In genomic region chr9:126376311-126376902, GRCh38 we compare ENCODE assay signal across 1 cellular context.
TF ChIP-seq lines count a peak whose summit lies in the region.

No MANE protein-coding gene starts in this region.

TF ChIP-seq in HepG2, 621 proteins besides CTCF, POLR2A, EP300 and RAD21 (continued from another document and continues in another):
- TF ChIP-seq, protein P1, sequence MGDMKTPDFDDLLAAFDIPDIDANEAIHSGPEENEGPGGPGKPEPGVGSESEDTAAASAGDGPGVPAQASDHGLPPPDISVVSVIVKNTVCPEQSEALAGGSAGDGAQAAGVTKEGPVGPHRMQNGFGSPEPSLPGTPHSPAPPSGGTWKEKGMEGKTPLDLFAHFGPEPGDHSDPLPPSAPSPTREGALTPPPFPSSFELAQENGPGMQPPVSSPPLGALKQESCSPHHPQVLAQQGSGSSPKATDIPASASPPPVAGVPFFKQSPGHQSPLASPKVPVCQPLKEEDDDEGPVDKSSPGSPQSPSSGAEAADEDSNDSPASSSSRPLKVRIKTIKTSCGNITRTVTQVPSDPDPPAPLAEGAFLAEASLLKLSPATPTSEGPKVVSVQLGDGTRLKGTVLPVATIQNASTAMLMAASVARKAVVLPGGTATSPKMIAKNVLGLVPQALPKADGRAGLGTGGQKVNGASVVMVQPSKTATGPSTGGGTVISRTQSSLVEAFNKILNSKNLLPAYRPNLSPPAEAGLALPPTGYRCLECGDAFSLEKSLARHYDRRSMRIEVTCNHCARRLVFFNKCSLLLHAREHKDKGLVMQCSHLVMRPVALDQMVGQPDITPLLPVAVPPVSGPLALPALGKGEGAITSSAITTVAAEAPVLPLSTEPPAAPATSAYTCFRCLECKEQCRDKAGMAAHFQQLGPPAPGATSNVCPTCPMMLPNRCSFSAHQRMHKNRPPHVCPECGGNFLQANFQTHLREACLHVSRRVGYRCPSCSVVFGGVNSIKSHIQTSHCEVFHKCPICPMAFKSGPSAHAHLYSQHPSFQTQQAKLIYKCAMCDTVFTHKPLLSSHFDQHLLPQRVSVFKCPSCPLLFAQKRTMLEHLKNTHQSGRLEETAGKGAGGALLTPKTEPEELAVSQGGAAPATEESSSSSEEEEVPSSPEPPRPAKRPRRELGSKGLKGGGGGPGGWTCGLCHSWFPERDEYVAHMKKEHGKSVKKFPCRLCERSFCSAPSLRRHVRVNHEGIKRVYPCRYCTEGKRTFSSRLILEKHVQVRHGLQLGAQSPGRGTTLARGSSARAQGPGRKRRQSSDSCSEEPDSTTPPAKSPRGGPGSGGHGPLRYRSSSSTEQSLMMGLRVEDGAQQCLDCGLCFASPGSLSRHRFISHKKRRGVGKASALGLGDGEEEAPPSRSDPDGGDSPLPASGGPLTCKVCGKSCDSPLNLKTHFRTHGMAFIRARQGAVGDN (CRISPR knock-in tag; IDR thresholded peaks at IDR 0.05) = peak; percentile 82
- TF ChIP-seq CBX1 (IDR thresholded peaks at IDR 0.05; ENCODE audit: low read depth) (no peak), GATA4 (IDR thresholded peaks at IDR 0.05; ENCODE audit: borderline replicate concordance, low read depth) (no peak), KAT8 (CRISPR knock-in tag; IDR thresholded peaks at IDR 0.05) (no peak), ZMYM3 (CRISPR knock-in tag; IDR thresholded peaks at IDR 0.05) (peak; percentile 41; the same call in 1 of the 2 replicates), NFE2L2 (IDR thresholded peaks at IDR 0.05; ENCODE audit: low read length) (no peak), CEBPB (IDR thresholded peaks at IDR 0.05; ENCODE audit: borderline replicate concordance, low read depth, low read length) (peak; percentile 74; the same call in 1 of the 2 replicates), KAT7 (CRISPR knock-in tag; IDR thresholded peaks at IDR 0.05; ENCODE audit: borderline replicate concordance) (peak; percentile 63; the same call in 1 of the 2 replicates), CREM (IDR thresholded peaks at IDR 0.05) (peak; percentile 18; the same call in 1 of the 2 replicates), CREM (CRISPR knock-in tag; IDR thresholded peaks at IDR 0.05) (no peak), FOXK1 (CRISPR knock-in tag; IDR thresholded peaks at IDR 0.05; ENCODE audit: borderline replicate concordance, low read depth) (peak; percentile 17; the same call in 1 of the 2 replicates), AHR (CRISPR knock-in tag; IDR thresholded peaks at IDR 0.05) (no peak), CEBPZ (IDR thresholded peaks at IDR 0.05; ENCODE audit: low read length) (no peak), NCOA1 (CRISPR knock-in tag; IDR thresholded peaks at IDR 0.05) (no peak), CC2D1A (CRISPR knock-in tag; IDR thresholded peaks at IDR 0.05) (no peak), ZNF326 (CRISPR knock-in tag; IDR thresholded peaks at IDR 0.05; ENCODE audit: borderline replicate concordance) (no peak), TMF1 (CRISPR knock-in tag; IDR thresholded peaks at IDR 0.05; ENCODE audit: low read depth) (no peak), SUZ12 (IDR thresholded peaks at IDR 0.05; ENCODE audit: low read depth, low read length) (no peak), BHLHE40 (IDR thresholded peaks at IDR 0.05; ENCODE audit: low read length) (no peak), SKIL (CRISPR knock-in tag; IDR thresholded peaks at IDR 0.05; ENCODE audit: borderline replicate concordance) (no peak), RFXAP (CRISPR knock-in tag; IDR thresholded peaks at IDR 0.05; ENCODE audit: borderline replicate concordance) (peak; percentile 66; the same call in 1 of the 2 replicates), ZNF737 (CRISPR knock-in tag; IDR thresholded peaks at IDR 0.05; ENCODE audit: borderline replicate concordance) (no peak), SPEN (CRISPR knock-in tag; IDR thresholded peaks at IDR 0.05; ENCODE audit: low read depth) (0 out of 2 replicates have a peak, but pooled peaks have one; percentile 26), ZNF562 (CRISPR knock-in tag; IDR thresholded peaks at IDR 0.05; ENCODE audit: borderline replicate concordance) (no peak), ADNP (CRISPR knock-in tag; IDR thresholded peaks at IDR 0.05) (no peak), YEATS2 (CRISPR knock-in tag; IDR thresholded peaks at IDR 0.05; ENCODE audit: borderline replicate concordance) (0 out of 2 replicates have a peak, but pooled peaks have one; percentile 32), ATF7 (IDR thresholded peaks at IDR 0.05) (no peak), ATF7 (CRISPR knock-in tag; IDR thresholded peaks at IDR 0.05) (no peak), NR2F6 (IDR thresholded peaks at IDR 0.05) (peak; percentile 64), NR2F6 (CRISPR knock-in tag; IDR thresholded peaks at IDR 0.05) (peak; percentile 75; the same call in 1 of the 2 replicates), ZNF563 (CRISPR knock-in tag; IDR thresholded peaks at IDR 0.05) (0 out of 2 replicates have a peak, but pooled peaks have one; percentile 59), ZNF616 (CRISPR knock-in tag; IDR thresholded peaks at IDR 0.05; ENCODE audit: low read depth) (no peak), ZNF20 (CRISPR knock-in tag; IDR thresholded peaks at IDR 0.05) (no peak), AGO2 (optimal IDR thresholded peaks at IDR 0.05; ENCODE audit: low read depth, low read length) (no peak), ZNF34 (CRISPR knock-in tag; IDR thresholded peaks at IDR 0.05; ENCODE audit: borderline replicate concordance) (no peak), MED8 (CRISPR knock-in tag; IDR thresholded peaks at IDR 0.05; ENCODE audit: insufficient replicate concordance) (no peak), BORCS8-MEF2B (CRISPR knock-in tag; IDR thresholded peaks at IDR 0.05) (no peak; the same call in 1 of the 2 replicates), ZNF710 (CRISPR knock-in tag; IDR thresholded peaks at IDR 0.05; ENCODE audit: borderline replicate concordance) (no peak), ZNF101 (CRISPR knock-in tag; IDR thresholded peaks at IDR 0.05; ENCODE audit: borderline replicate concordance, low read depth) (no peak), SETDB1 (CRISPR knock-in tag; IDR thresholded peaks at IDR 0.05; ENCODE audit: borderline replicate concordance) (no peak), CBFB (CRISPR knock-in tag; IDR thresholded peaks at IDR 0.05) (peak; percentile 53), ZNF121 (CRISPR knock-in tag; IDR thresholded peaks at IDR 0.05) (no peak), ISX (CRISPR knock-in tag; conservative IDR thresholded peaks at IDR 0.05) (no peak), MLX (CRISPR knock-in tag; IDR thresholded peaks at IDR 0.05) (0 out of 2 replicates have a peak, but pooled peaks have one; percentile 29), ZNF552 (CRISPR knock-in tag; IDR thresholded peaks at IDR 0.05; ENCODE audit: borderline replicate concordance) (no peak)
- TF ChIP-seq, protein P2, sequence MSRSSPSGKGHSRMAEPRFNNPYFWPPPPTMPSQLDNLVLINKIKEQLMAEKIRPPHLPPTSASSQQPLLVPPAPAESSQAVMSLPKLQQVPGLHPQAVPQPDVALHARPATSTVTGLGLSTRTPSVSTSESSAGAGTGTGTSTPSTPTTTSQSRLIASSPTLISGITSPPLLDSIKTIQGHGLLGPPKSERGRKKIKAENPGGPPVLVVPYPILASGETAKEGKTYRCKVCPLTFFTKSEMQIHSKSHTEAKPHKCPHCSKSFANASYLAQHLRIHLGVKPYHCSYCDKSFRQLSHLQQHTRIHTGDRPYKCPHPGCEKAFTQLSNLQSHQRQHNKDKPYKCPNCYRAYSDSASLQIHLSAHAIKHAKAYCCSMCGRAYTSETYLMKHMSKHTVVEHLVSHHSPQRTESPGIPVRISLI (CRISPR knock-in tag; IDR thresholded peaks at IDR 0.05; ENCODE audit: borderline replicate concordance) = no peak
- TF ChIP-seq, protein P3, sequence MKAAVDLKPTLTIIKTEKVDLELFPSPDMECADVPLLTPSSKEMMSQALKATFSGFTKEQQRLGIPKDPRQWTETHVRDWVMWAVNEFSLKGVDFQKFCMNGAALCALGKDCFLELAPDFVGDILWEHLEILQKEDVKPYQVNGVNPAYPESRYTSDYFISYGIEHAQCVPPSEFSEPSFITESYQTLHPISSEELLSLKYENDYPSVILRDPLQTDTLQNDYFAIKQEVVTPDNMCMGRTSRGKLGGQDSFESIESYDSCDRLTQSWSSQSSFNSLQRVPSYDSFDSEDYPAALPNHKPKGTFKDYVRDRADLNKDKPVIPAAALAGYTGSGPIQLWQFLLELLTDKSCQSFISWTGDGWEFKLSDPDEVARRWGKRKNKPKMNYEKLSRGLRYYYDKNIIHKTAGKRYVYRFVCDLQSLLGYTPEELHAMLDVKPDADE (CRISPR knock-in tag; IDR thresholded peaks at IDR 0.05) = no peak
- TF ChIP-seq, protein P4, sequence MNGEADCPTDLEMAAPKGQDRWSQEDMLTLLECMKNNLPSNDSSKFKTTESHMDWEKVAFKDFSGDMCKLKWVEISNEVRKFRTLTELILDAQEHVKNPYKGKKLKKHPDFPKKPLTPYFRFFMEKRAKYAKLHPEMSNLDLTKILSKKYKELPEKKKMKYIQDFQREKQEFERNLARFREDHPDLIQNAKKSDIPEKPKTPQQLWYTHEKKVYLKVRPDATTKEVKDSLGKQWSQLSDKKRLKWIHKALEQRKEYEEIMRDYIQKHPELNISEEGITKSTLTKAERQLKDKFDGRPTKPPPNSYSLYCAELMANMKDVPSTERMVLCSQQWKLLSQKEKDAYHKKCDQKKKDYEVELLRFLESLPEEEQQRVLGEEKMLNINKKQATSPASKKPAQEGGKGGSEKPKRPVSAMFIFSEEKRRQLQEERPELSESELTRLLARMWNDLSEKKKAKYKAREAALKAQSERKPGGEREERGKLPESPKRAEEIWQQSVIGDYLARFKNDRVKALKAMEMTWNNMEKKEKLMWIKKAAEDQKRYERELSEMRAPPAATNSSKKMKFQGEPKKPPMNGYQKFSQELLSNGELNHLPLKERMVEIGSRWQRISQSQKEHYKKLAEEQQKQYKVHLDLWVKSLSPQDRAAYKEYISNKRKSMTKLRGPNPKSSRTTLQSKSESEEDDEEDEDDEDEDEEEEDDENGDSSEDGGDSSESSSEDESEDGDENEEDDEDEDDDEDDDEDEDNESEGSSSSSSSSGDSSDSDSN (CRISPR knock-in tag; IDR thresholded peaks at IDR 0.05) = peak; percentile 69
- TF ChIP-seq, protein P5, sequence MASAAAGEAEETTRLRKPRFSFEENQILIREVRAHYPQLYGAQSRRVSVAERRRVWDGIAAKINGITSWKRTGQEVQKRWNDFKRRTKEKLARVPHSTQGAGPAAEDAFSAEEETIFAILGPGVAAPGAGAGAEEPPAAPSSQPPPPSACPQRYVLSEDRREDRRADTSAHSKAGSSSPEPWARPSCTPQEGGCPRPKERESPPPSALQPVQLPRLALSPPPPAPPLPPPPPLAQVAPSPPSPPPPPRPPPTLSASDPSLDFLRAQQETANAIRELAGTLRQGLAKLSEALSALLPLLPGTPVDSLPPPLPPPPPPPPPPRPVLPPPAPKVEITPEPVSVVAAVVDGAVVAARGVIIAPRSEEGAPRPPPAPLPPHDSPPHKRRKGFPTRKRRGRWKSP (CRISPR knock-in tag; IDR thresholded peaks at IDR 0.05) = no peak
